Comparison of ENCODE assay signal across 2 cellular contexts in genomic region chr1:47149172-47149571, GRCh38. TPM values are rescaled to one million over a fixed set of nuclear protein-coding genes. Genes with fewer than 3 reads are reported as not detected.
"Had no signal": no experiment of that assay in that cellular context is flagged by ENCODE, and none has a peak within 500 bp of the region (broad histone marks: within the 10 kb centered on the region; RNA-seq: fewer than 3 reads in every experiment).

No MANE protein-coding gene starts in this region.

RNA-seq across cellular contexts. Expression of gene CYP4A22, which starts 11.9 kb away (rescaled TPM):
- polyA plus RNA-seq: immature natural killer cell, keratinocyte had no signal
